8 cellular contexts compared by ENCODE assay signal in the genomic region with DNA sequence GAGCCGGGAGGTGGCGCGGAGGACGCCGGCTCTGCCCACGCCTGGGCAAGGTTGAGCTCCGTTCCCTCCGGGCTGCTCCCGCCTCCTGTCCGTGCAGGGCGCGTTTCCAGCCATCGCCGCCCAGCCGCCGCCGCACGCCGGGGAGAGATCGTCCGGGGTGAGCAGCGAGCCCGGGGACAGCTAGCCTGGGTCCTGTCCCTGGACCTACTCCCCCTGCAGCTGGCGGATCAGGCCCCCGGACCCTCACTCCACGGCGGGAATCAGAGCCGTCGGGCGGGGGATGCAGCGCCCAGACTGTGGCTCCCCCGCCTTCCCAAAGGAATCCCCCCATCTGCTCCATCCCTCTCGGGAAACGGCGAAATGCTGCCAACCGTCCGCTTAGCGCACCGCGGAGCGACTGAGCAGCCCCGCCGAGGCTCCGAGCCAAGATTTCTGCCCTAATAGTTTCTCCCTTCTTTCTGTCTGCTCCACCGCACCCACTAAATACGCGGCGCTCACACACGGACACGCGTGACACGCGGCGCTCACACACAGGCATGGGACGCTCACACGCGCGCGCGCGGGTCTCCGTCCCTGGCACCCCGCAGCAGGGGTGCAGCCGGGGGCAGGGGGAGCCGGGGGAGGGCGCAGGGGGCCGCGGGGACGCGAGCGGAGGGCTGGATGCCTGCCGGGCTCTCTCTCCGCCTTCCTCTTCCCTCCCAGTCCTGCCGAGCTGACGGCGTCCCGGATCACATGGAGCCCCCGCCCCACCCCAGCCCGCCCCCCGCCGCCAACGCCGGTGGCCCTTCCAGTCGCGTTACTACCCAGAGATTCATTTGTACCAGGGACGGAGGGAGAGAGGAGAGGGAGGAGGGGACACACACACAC. TPM values are rescaled to one million over a fixed set of nuclear protein-coding genes. Genes with fewer than 3 reads are reported as not detected.
DNase-seq lines count a peak whose midpoint lies in the region; ATAC-seq, FAIRE-seq and TF ChIP-seq lines count a peak whose summit lies in the region.

A gene (plus strand): TSS at position 814 of the 867 bp plus-strand sequence. CDS start 19,918 bp downstream, outside the sequence.

- ATAC-seq in A549 (peak; percentile 65 to 88), HG03039 (IDR thresholded peaks at IDR 0.05; ENCODE audit: unreplicated experiment) (no peak)
- ATAC-seq in activated T-helper 17 cell treated with anti-CD3 and anti-CD28 coated beads, Interleukin-2, amount 50 U/mL, for 72 hours (replicated peaks): peak; percentile 51

- H3K4me1 ChIP-seq in A549 (no peaks in the 10 kb centered on the region), HUES48 (ENCODE audit: control insufficient read depth, insufficient read depth, low read length) (peaks cover 32% of the 10 kb centered on the region), left ventricle myocardium inferior (peaks cover 54% of the 10 kb centered on the region)

- no peak within 1 kb of the TSS for H3K9ac ChIP-seq in HUES48 (ENCODE audit: low read depth, low read length)

- H3K4me1 Mint-ChIP-seq in activated T-helper 17 cell treated with anti-CD3 and anti-CD28 coated beads, Interleukin-2, amount 50 U/mL, for 72 hours: no peaks in the 10 kb centered on the region

- no peak within 1 kb of the TSS for H3K27ac Mint-ChIP-seq in activated T-helper 17 cell treated with anti-CD3 and anti-CD28 coated beads, Interleukin-2, amount 50 U/mL, for 72 hours

- POLR2A ChIA-PET in A549 (lab: Yijun Ruan, JAX): interaction anchor here (1.1 kb wide), 1 partner anchor 14 kb away, joined by 3 read pairs; no protein-coding TSS in a partner anchor

- FAIRE-seq in A549 (lab: Jason Lieb, UNC): no peak

- TF ChIP-seq EP300 in A549 (IDR thresholded peaks at IDR 0.05): no peak

- H3K36me3 Mint-ChIP-seq in activated T-helper 17 cell treated with anti-CD3 and anti-CD28 coated beads, Interleukin-2, amount 50 U/mL, for 72 hours (ENCODE audit: low read depth): no peaks in the 10 kb centered on the region

- H3K27ac ChIP-seq in A549: peak within 1 kb of the TSS in 1 of 2 experiments; percentile 37; a peak in 3 of 6 replicates
- H3K27ac ChIP-seq in HUES48 (ENCODE audit: low read depth, low read length): no peak within 1 kb of the TSS
- peak within 1 kb of the TSS; percentile 83 for H3K27ac ChIP-seq in left ventricle myocardium inferior (replicated peaks)

- H3K9me3 Mint-ChIP-seq in activated T-helper 17 cell treated with anti-CD3 and anti-CD28 coated beads, Interleukin-2, amount 50 U/mL, for 72 hours: no peaks in the 10 kb centered on the region

- peak within 1 kb of the TSS; percentile 49 for H3K4me3 ChIP-seq in A549
- H3K4me3 ChIP-seq in HUES48 (ENCODE audit: low read depth, low read length): peak within 1 kb of the TSS; percentile 61
- peak within 1 kb of the TSS; percentile 73 for H3K4me3 ChIP-seq in left ventricle myocardium inferior
- peak within 1 kb of the TSS; percentile 51 for H3K4me3 ChIP-seq in retinal pigment epithelial cell (ENCODE audit: low read length)

- no peak for TF ChIP-seq CTCF in A549 (IDR thresholded peaks at IDR 0.05)
- no peak for TF ChIP-seq CTCF in left ventricle myocardium inferior (IDR thresholded peaks at IDR 0.05; ENCODE audit: borderline replicate concordance)
- TF ChIP-seq CTCF in retinal pigment epithelial cell (conservative IDR thresholded peaks at IDR 0.05; ENCODE audit: low read depth, low read length): no peak

- peaks cover 44% of the 10 kb centered on the region for H3K27me3 Mint-ChIP-seq in activated T-helper 17 cell treated with anti-CD3 and anti-CD28 coated beads, Interleukin-2, amount 50 U/mL, for 72 hours

- H3K9me3 ChIP-seq in A549 (no peaks in the 10 kb centered on the region), HUES48 (ENCODE audit: control insufficient read depth, insufficient read depth, low read length) (no peaks in the 10 kb centered on the region), left ventricle myocardium inferior (replicated peaks) (no peaks in the 10 kb centered on the region)

- intact Hi-C loops in left ventricle myocardium inferior (cut with micrococcal nuclease): no loop called here

- H3K36me3 ChIP-seq in HUES48 (ENCODE audit: control insufficient read depth, insufficient read depth, low read length): no peaks in the 10 kb centered on the region
- no peaks in the 10 kb centered on the region for H3K36me3 ChIP-seq in left ventricle myocardium inferior

- H3K4me3 Mint-ChIP-seq in activated T-helper 17 cell treated with anti-CD3 and anti-CD28 coated beads, Interleukin-2, amount 50 U/mL, for 72 hours: peak within 1 kb of the TSS; percentile 57

- H3K27me3 ChIP-seq in HUES48 (ENCODE audit: control insufficient read depth, insufficient read depth, low read length): peaks cover 93% of the 10 kb centered on the region
- peaks cover 30% of the 10 kb centered on the region for H3K27me3 ChIP-seq in left ventricle myocardium inferior (ENCODE audit: low read depth)

- 4% methylated on average over 9 of the region's 86 CpGs for WGBS in A549 (ENCODE audit: missing lambda C conversion rate)

- peak; percentile 7 to 24 for DNase-seq in A549 (ENCODE audit: low read depth in 1 of 2, low spot score in 1 of 2)
- DNase-seq in left ventricle myocardium inferior: peak; percentile 40
- DNase-seq in retinal pigment epithelial cell (ENCODE audit: low read depth): no peak
- no peak for DNase-seq in GM19240 (ENCODE audit: insufficient read length, low spot score)
- no peak for DNase-seq in GM19238 (ENCODE audit: insufficient read length, low spot score)

- TF ChIP-seq POLR2A in A549 (IDR thresholded peaks at IDR 0.05; ENCODE audit: low read length): no peak

- TF ChIP-seq RAD21 in A549 (conservative IDR thresholded peaks at IDR 0.05 in 1 of 2, IDR thresholded peaks at IDR 0.05 in 1 of 2): no peak

- peak within 1 kb of the TSS; percentile 97 for H3K4me2 ChIP-seq in A549

- CTCF ChIA-PET in A549 (lab: Yijun Ruan, JAX): interaction anchor here (1.2 to 6.3 kb wide), 4 partner anchors 15 to 719 kb away, joined by 3 to 46 read pairs (median 4); no protein-coding TSS in a partner anchor

TF ChIP-seq in A549, 52 proteins besides CTCF, POLR2A, EP300 and RAD21:
- TF ChIP-seq, protein P1, sequence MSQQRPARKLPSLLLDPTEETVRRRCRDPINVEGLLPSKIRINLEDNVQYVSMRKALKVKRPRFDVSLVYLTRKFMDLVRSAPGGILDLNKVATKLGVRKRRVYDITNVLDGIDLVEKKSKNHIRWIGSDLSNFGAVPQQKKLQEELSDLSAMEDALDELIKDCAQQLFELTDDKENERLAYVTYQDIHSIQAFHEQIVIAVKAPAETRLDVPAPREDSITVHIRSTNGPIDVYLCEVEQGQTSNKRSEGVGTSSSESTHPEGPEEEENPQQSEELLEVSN (IDR thresholded peaks at IDR 0.05; ENCODE audit: borderline replicate concordance, low read depth): no peak
- TF ChIP-seq CEBPB (IDR thresholded peaks at IDR 0.05) (no peak), CBX8 (IDR thresholded peaks at IDR 0.05) (no peak)

RNA-seq across cellular contexts. Expression of the gene that starts here (rescaled TPM):
- polyA plus RNA-seq in A549 (2011; rRNA removed) (0.01 and 0.04 TPM in 2 replicates), A549 (2017; fragmentation: RNase III; extraction: RNeasy Plus Mini Kit Qiagen cat#74134 plus additional on column Dnase treatment) (0.04 to 0.09 TPM in 2 of 3 replicates, not detected in the other)
- 0.03 and 0.04 TPM in 2 replicates for polyA plus RNA-seq in A549 (2012; cell fraction: cytosol; rRNA removed)
- not detected in 2 replicates for polyA plus RNA-seq in A549 (2012; cell fraction: nucleus; rRNA removed)
- 0.10 TPM in 1 of 2 replicates, not detected in the other for polyA minus RNA-seq in A549 (2011; rRNA and poly(A)+ RNA removed)
- not detected for total RNA-seq in activated T-helper 17 cell treated with anti-CD3 and anti-CD28 coated beads, Interleukin-2, amount 50 U/mL, for 72 hours
- 5.4 TPM for total RNA-seq in left ventricle myocardium inferior

Comparison
In these comparisons a context has a peak if more than half of its experiments do, and no peak if none do; other contexts are left out.
1. Peak in DNase-seq, ATAC-seq, H3K4me3 ChIP-seq and H3K4me2 ChIP-seq in A549; RNA of the gene not detected or under 1 TPM.
2. Peak in ATAC-seq in activated T-helper 17 cell treated with anti-CD3 and anti-CD28 coated beads, Interleukin-2, amount 50 U/mL, for 72 hours; RNA of the gene not detected or under 1 TPM.